ENCODE assay signal across 15 cellular contexts in the genomic region with DNA sequence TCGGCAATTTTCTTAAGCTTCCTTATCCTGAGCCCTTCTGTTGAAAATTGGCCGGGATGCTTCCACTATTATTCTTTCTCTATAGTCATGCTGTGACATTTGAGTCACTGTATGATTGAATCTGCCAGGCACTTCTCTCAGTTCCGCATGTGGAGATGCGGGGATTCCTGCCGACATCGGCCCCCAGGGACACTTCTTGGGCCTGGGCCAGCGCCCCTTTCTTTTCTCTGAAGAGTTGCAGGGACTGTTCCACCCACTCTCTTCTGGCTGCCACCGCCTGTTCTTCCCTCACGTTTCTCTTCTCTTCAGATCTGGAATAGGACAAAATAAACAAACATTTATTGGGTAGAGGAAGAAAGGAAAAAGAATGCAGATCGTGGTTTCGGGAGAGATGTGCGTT.
DNase-seq lines count a peak whose midpoint lies in the region; ATAC-seq lines count a peak whose summit lies in the region.
"Had no signal": no experiment of that assay in that cellular context is flagged by ENCODE, and none has a peak within 500 bp of the region (broad histone marks: within the 10 kb centered on the region; RNA-seq: fewer than 3 reads in every experiment).

No MANE protein-coding gene starts in this region.

- H3K4me1 ChIP-seq in right cardiac atrium (ENCODE audit: control insufficient read depth, insufficient read depth, low read length) = no peaks in the 10 kb centered on the region
- H3K4me1 ChIP-seq: ascending aorta, HAP-1, stomach had no signal

- H3K27me3 ChIP-seq in right cardiac atrium (ENCODE audit: control insufficient read depth, insufficient read depth) = no peaks in the 10 kb centered on the region
- H3K27me3 ChIP-seq: ascending aorta, stomach had no signal

- no peaks in the 10 kb centered on the region for H3K36me3 ChIP-seq in SK-N-MC (ENCODE audit: insufficient read depth, low read length)
- H3K36me3 ChIP-seq: ascending aorta, HAP-1, stomach had no signal

- intact Hi-C loops in right cardiac atrium (cut with DNase I) (no loop called here), left colon (cut with DNase I, micrococcal nuclease) (no loop called here)

- H3K9ac ChIP-seq in SK-N-MC (ENCODE audit: insufficient read length) = no peak overlapping the region

- H3K4me3 ChIP-seq in SK-N-MC = peak overlapping the region; percentile 78
- no peak overlapping the region for H3K4me3 ChIP-seq in right cardiac atrium (ENCODE audit: low read length)
- H3K4me3 ChIP-seq: HAP-1, stomach had no signal

- no peak for ATAC-seq in right cardiac atrium
- no peak for ATAC-seq in left colon
- no peak for ATAC-seq in HG03139 (IDR thresholded peaks at IDR 0.05; ENCODE audit: unreplicated experiment)
- ATAC-seq: left lobe of liver; natural killer cell treated with Interleukin-12 subunit alpha and Interleukin-12 subunit beta and Interleukin-15 and Interleukin-18, amount 100 ng/mL, for 72 hours had no signal

- H3K9me3 ChIP-seq in SK-N-MC (ENCODE audit: low read depth, low read length) = no peaks in the 10 kb centered on the region
- H3K9me3 ChIP-seq in right cardiac atrium (ENCODE audit: control insufficient read depth, low read length) = no peaks in the 10 kb centered on the region
- H3K9me3 ChIP-seq: ascending aorta, HAP-1, stomach had no signal

- DNase-seq in COLO829 (ENCODE audit: low spot score) (peak; percentile 4), LHCN-M2 (ENCODE audit: low read depth) (peak; percentile 50), SK-N-MC (ENCODE audit: low read depth, low spot score) (peak; percentile 14), right cardiac atrium (peak in 2 of 3 donors; percentile 28 to 63), left colon (no peak), putamen (ENCODE audit: low spot score) (no peak)
- no peak for DNase-seq in activated CD4-positive, CD25-positive, alpha-beta regulatory T cell (lab: John Stamatoyannopoulos, UW)
- DNase-seq: activated CD4-positive, alpha-beta T cell treated with anti-CD3 and anti-CD28 coated beads, Interleukin-2, amount 10 ng/mL, durations not matched to agents 7 days and 5 days; NCI-H1417 treated with DMSO at 0.1 percent for 48 hours; stomach had no signal

- WGBS in right cardiac atrium = 61% methylated on average over 12 of the region's 12 CpGs

- H3K27ac ChIP-seq in SK-N-MC (no peak overlapping the region), right cardiac atrium (ENCODE audit: low read length) (no peak overlapping the region)
- H3K27ac ChIP-seq: ascending aorta, stomach had no signal

Comparison
In these comparisons a context has a peak if more than half of its experiments do, and no peak if none do; other contexts are left out.
1. DNase-seq: peak in COLO829 (single experiment), LHCN-M2 (single experiment), SK-N-MC (single experiment) and right cardiac atrium (2 of 3); none in left colon (0 of 2), activated CD4-positive, CD25-positive, alpha-beta regulatory T cell (0 of 4) and putamen (single experiment).